Comparison of ENCODE assay signal across 8 cellular contexts in genomic region chr4:1356181-1356998, GRCh38. TPM values are rescaled to one million over a fixed set of nuclear protein-coding genes. Genes with fewer than 3 reads are reported as not detected.
DNase-seq lines count a peak whose midpoint lies in the region; ATAC-seq and TF ChIP-seq lines count a peak whose summit lies in the region.

No MANE protein-coding gene starts in this region.

- H3K4me1 ChIP-seq in osteoblast (ENCODE audit: insufficient read depth, low read length): no peaks in the 10 kb centered on the region

- no peak for ATAC-seq in HG03565 (IDR thresholded peaks at IDR 0.05; ENCODE audit: unreplicated experiment)
- no peak for ATAC-seq in HG03280 (IDR thresholded peaks at IDR 0.05; ENCODE audit: unreplicated experiment)

- H4K20me1 ChIP-seq in osteoblast (ENCODE audit: insufficient read depth, low read length): peaks cover 10% of the 10 kb centered on the region

- H2AFZ ChIP-seq in osteoblast (ENCODE audit: low read length): no peak overlapping the region

- no peak overlapping the region for H3K27ac ChIP-seq in osteoblast (ENCODE audit: low read depth, low read length)

- H3K4me3 ChIP-seq in fibroblast of pulmonary artery (replicated peaks; ENCODE audit: low read depth, low read length) (no peak overlapping the region), osteoblast (ENCODE audit: insufficient read depth, low read length) (no peak overlapping the region)

- DNase-seq in NCI-H510A treated with DMSO at 0.1 percent for 48 hours (lab: John Stamatoyannopoulos, UW) (peak; percentile 3), NCI-H510A (lab: John Stamatoyannopoulos, UW) (no peak), MV-4-11 (lab: John Stamatoyannopoulos, UW) (peak; percentile 55), fibroblast of pulmonary artery (ENCODE audit: low read depth) (peak; percentile 66), osteoblast (ENCODE audit: insufficient read length, low spot score, missing footprints) (peak; percentile 99)
- DNase-seq in activated CD8-positive, alpha-beta memory T cell treated with anti-CD3 and anti-CD28 coated beads, Interleukin-2, amount 50 U/mL, for 48 hours: peak; percentile 77

- H3K9me3 ChIP-seq in osteoblast (ENCODE audit: low read depth, low read length): no peaks in the 10 kb centered on the region

- H3K79me2 ChIP-seq in osteoblast (ENCODE audit: insufficient read depth, low read length): no peaks in the 10 kb centered on the region

- no peak overlapping the region for H3K4me2 ChIP-seq in osteoblast (ENCODE audit: insufficient read depth, low read length)

- H3K36me3 ChIP-seq in osteoblast (ENCODE audit: insufficient read depth, low read length): peaks cover 22% of the 10 kb centered on the region

- TF ChIP-seq CTCF in fibroblast of pulmonary artery (IDR thresholded peaks at IDR 0.05; ENCODE audit: low read length, missing control alignments): peak; percentile 80
- TF ChIP-seq CTCF in osteoblast (IDR thresholded peaks at IDR 0.05; ENCODE audit: extremely low read depth, low read depth, low read length): peak; percentile 77

- no peaks in the 10 kb centered on the region for H3K27me3 ChIP-seq in osteoblast (ENCODE audit: insufficient read depth, low read length)

RNA-seq across cellular contexts. Expression of gene UVSSA, which starts 9.4 kb away (rescaled TPM):
- total RNA-seq in osteoblast: 12.7 and 14.8 TPM in 2 replicates

RNA-seq across cellular contexts. Expression of gene NKX1-1, which starts 49.9 kb away (rescaled TPM):
- total RNA-seq in osteoblast: not detected in 2 replicates
